Comparison of ENCODE assay signal across 20 cellular contexts in the genomic region with DNA sequence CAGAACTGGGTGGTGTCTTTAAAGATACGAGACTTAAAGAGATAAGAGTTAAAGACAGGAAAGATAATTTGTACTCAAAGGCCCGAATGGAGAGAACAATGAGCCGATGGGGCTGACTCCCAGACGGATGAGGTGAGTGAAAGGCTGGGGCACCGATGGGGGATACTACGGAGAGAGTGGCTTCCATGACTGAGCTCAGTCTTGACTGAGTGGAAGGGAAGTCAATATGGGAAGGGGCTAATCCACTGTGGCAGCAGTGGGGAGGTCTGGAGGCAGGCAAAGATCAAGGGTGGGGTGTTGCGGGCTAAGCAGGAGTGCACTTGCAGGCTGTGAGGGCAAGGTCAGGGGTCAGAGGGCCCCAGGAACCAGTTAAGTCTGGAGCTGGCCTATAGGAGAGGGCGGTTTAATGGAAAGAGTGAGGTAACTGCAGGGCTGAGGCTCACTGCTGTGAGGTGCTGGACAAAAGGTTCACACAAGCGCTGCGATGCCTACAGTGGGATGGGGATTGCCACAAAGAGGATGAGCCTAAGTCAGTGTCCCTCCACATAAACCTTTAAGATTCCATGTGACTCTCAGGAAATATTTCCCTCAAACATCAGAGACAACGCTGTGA.
"Had no signal": no experiment of that assay in that cellular context is flagged by ENCODE, and none has a peak within 500 bp of the region (broad histone marks: within the 10 kb centered on the region; RNA-seq: fewer than 3 reads in every experiment).

No MANE protein-coding gene starts in this region.

- H3K9me3 Mint-ChIP-seq: dendritic cell treated with granulocyte-macrophage colony-stimulating factor and Interleukin-4, amounts not matched to agents 40 ng/mL and 50 ng/mL, for 4 days; effector memory CD8-positive, alpha-beta T cell; memory B cell; nephron had no signal

- H3K27me3 Mint-ChIP-seq: dendritic cell treated with granulocyte-macrophage colony-stimulating factor and Interleukin-4, amounts not matched to agents 40 ng/mL and 50 ng/mL, for 4 days had no signal

- H3K36me3 ChIP-seq: esophagus squamous epithelium, left ventricle myocardium inferior, lower lobe of right lung, right atrium auricular region, tibial nerve had no signal

- DNase-seq: effector memory CD8-positive, alpha-beta T cell; esophagus squamous epithelium; foreskin fibroblast; kidney; left cardiac atrium; left ventricle myocardium inferior; lower lobe of right lung; naive B cell; posterior cingulate gyrus; sigmoid colon; stimulated activated CD4-positive, alpha-beta T cell treated with anti-CD3 and anti-CD28 coated beads, Interleukin-2, amount 100 ng/mL, for 24 hours; stimulated activated CD4-positive, alpha-beta T cell treated with anti-CD3 and anti-CD28 coated beads, Interleukin-4, amount 100 ng/mL, for 4 hours; stimulated activated naive CD4-positive, alpha-beta T cell; testis had no signal

- H3K27ac Mint-ChIP-seq: dendritic cell treated with granulocyte-macrophage colony-stimulating factor and Interleukin-4, amounts not matched to agents 40 ng/mL and 50 ng/mL, for 4 days; effector memory CD8-positive, alpha-beta T cell; memory B cell; naive B cell; nephron had no signal

- H3K9me3 ChIP-seq: esophagus squamous epithelium, left ventricle myocardium inferior, lower lobe of right lung, right atrium auricular region, sigmoid colon, testis, tibial nerve had no signal

- H3K27me3 ChIP-seq: esophagus squamous epithelium, right atrium auricular region, sigmoid colon, testis, tibial nerve had no signal

- ATAC-seq: effector memory CD8-positive, alpha-beta T cell; left cardiac atrium; lower lobe of right lung had no signal

- H3K4me1 Mint-ChIP-seq: memory B cell, naive B cell had no signal

- H3K4me1 ChIP-seq: esophagus squamous epithelium, left ventricle myocardium inferior, lower lobe of right lung, right atrium auricular region, testis, tibial nerve had no signal

- H3K27ac ChIP-seq: esophagus squamous epithelium, left ventricle myocardium inferior, lower lobe of right lung, right atrium auricular region, sigmoid colon, skin epidermis, testis, tibial nerve had no signal

- H3K4me3 ChIP-seq: esophagus squamous epithelium, left ventricle myocardium inferior, lower lobe of right lung, right atrium auricular region, sigmoid colon, skin epidermis, testis, tibial nerve had no signal

- H3K4me3 Mint-ChIP-seq: dendritic cell treated with granulocyte-macrophage colony-stimulating factor and Interleukin-4, amounts not matched to agents 40 ng/mL and 50 ng/mL, for 4 days; effector memory CD8-positive, alpha-beta T cell; memory B cell; naive B cell; nephron had no signal
